23 cellular contexts compared by ENCODE assay signal in genomic region chr20:61639200-61639599, GRCh38.
A peak's percentile ranks its signal among the peaks of the same experiment; 100 is the strongest.
DNase-seq lines count a peak whose midpoint lies in the region; ATAC-seq, FAIRE-seq and TF ChIP-seq lines count a peak whose summit lies in the region.
"Had no signal": no experiment of that assay in that cellular context is flagged by ENCODE, and none has a peak within 500 bp of the region (broad histone marks: within the 10 kb centered on the region; RNA-seq: fewer than 3 reads in every experiment).

No MANE protein-coding gene starts in this region.

- H3K79me2 ChIP-seq in astrocyte (ENCODE audit: insufficient read depth, low read length) = no peaks in the 10 kb centered on the region

- 89% methylated on average over 3 of the region's 4 CpGs for WGBS in mesenchymal stem cell

- no peak overlapping the region for H2BK15ac ChIP-seq in mesenchymal stem cell (ENCODE audit: low read depth, poor library complexity, severe bottlenecking)

- no peak overlapping the region for H3K14ac ChIP-seq in mesenchymal stem cell (ENCODE audit: low read length in 2 of 2)

- no peak overlapping the region for H4K8ac ChIP-seq in mesenchymal stem cell (ENCODE audit: low read length)

- H2BK12ac ChIP-seq in mesenchymal stem cell (ENCODE audit: low read length in 2 of 2) = no peak overlapping the region

- no peaks in the 10 kb centered on the region for H3K79me1 ChIP-seq in mesenchymal stem cell (replicated peaks; ENCODE audit: low read length, poor library complexity, severe bottlenecking)

- H3K4me3 ChIP-seq in astrocyte (ENCODE audit: insufficient read depth, low read depth, low read length) (no peak overlapping the region), mesenchymal stem cell (ENCODE audit: insufficient read depth in 1 of 2, low read depth in 1 of 2, low read length in 2 of 2) (no peak overlapping the region), BE2C (ENCODE audit: low read depth, low read length) (no peak overlapping the region)
- H3K4me3 ChIP-seq: ascending aorta, colonic mucosa, upper lobe of right lung had no signal

- H3K27ac ChIP-seq in astrocyte (ENCODE audit: low read depth, low read length) (no peak overlapping the region), mesenchymal stem cell (ENCODE audit: low read length, poor library complexity, severe bottlenecking) (no peak overlapping the region)
- H3K27ac ChIP-seq: ascending aorta, colonic mucosa, upper lobe of right lung had no signal

- no peak overlapping the region for H2BK120ac ChIP-seq in mesenchymal stem cell (ENCODE audit: low read depth, low read length)

- no peak overlapping the region for H2AK5ac ChIP-seq in mesenchymal stem cell (ENCODE audit: low read length, severe bottlenecking)

- H3K18ac ChIP-seq in mesenchymal stem cell (ENCODE audit: low read depth in 1 of 2, low read length in 2 of 2) = no peak overlapping the region

- peak overlapping the region; percentile 28 for H3K9ac ChIP-seq in astrocyte (ENCODE audit: low read length)
- H3K9ac ChIP-seq in mesenchymal stem cell (ENCODE audit: low read length) = no peak overlapping the region

- H3K4me3 Mint-ChIP-seq in HFFc6 (no peak overlapping the region), astrocyte (ENCODE audit: unreplicated experiment) (no peak overlapping the region)
- H3K4me3 Mint-ChIP-seq: activated CD4-positive, alpha-beta memory T cell treated with anti-CD3 and anti-CD28 coated beads, Interleukin-2, amount 10 ng/mL, durations not matched to agents 7 days and 5 days; activated naive CD4-positive, alpha-beta T cell treated with anti-CD3 and anti-CD28 coated beads for 36 hours; activated T-cell treated with anti-CD3 and anti-CD28 coated beads, Interleukin-2, amount 50 U/mL, for 24 hours; CD4-positive, alpha-beta memory T cell; neural crest cell; T-helper 2 cell treated with Interferon-gamma antibody and Interleukin-4, amounts not matched to agents 5 μg/mL and 100 μg/mL, for 36 hours had no signal

- H2BK5ac ChIP-seq in mesenchymal stem cell (ENCODE audit: low read depth, low read length, poor library complexity, severe bottlenecking) = no peak overlapping the region

- H3K4me1 ChIP-seq in astrocyte (ENCODE audit: insufficient read depth, low read length) = peaks cover 22% of the 10 kb centered on the region
- peaks cover 7% of the 10 kb centered on the region for H3K4me1 ChIP-seq in mesenchymal stem cell (ENCODE audit: control insufficient read depth, insufficient read depth, low read depth, low read length)
- no peaks in the 10 kb centered on the region for H3K4me1 ChIP-seq in BE2C
- H3K4me1 ChIP-seq: ascending aorta, colonic mucosa, upper lobe of right lung had no signal

- H3K36me3 ChIP-seq in astrocyte (ENCODE audit: insufficient read depth, low read length) (no peaks in the 10 kb centered on the region), mesenchymal stem cell (ENCODE audit: control insufficient read depth in 1 of 2, insufficient read depth in 2 of 2, low read depth in 1 of 2, low read length in 2 of 2) (no peaks in the 10 kb centered on the region), BE2C (no peaks in the 10 kb centered on the region)
- H3K36me3 ChIP-seq: ascending aorta, colonic mucosa, upper lobe of right lung had no signal

- H3K9me3 Mint-ChIP-seq in HFFc6 = peaks cover 32% of the 10 kb centered on the region
- peaks cover 8% of the 10 kb centered on the region for H3K9me3 Mint-ChIP-seq in astrocyte (ENCODE audit: unreplicated experiment)
- H3K9me3 Mint-ChIP-seq: activated CD4-positive, alpha-beta memory T cell treated with anti-CD3 and anti-CD28 coated beads, Interleukin-2, amount 10 ng/mL, durations not matched to agents 7 days and 5 days; activated naive CD4-positive, alpha-beta T cell treated with anti-CD3 and anti-CD28 coated beads for 36 hours; activated T-cell treated with anti-CD3 and anti-CD28 coated beads, Interleukin-2, amount 50 U/mL, for 24 hours; neural crest cell; T-helper 2 cell treated with Interferon-gamma antibody and Interleukin-4, amounts not matched to agents 5 μg/mL and 100 μg/mL, for 36 hours had no signal

- H3K23ac ChIP-seq in mesenchymal stem cell (ENCODE audit: low read length in 2 of 2) = no peak overlapping the region

- H3K4me1 Mint-ChIP-seq in HFFc6 (ENCODE audit: low read depth) (peaks cover 17% of the 10 kb centered on the region), astrocyte (ENCODE audit: low read depth, unreplicated experiment) (peaks cover 7% of the 10 kb centered on the region)
- H3K4me1 Mint-ChIP-seq: activated CD4-positive, alpha-beta memory T cell treated with anti-CD3 and anti-CD28 coated beads, Interleukin-2, amount 10 ng/mL, durations not matched to agents 7 days and 5 days; CD4-positive, alpha-beta memory T cell had no signal

- no peak for FAIRE-seq in astrocyte (lab: Jason Lieb, UNC)
- FAIRE-seq: GM18507 had no signal

- H3K9me3 ChIP-seq in astrocyte (ENCODE audit: insufficient read depth, low read depth, low read length) (no peaks in the 10 kb centered on the region), mesenchymal stem cell (ENCODE audit: control insufficient read depth, low read length) (no peaks in the 10 kb centered on the region), BE2C (no peaks in the 10 kb centered on the region)
- H3K9me3 ChIP-seq: ascending aorta, colonic mucosa, upper lobe of right lung had no signal

- peak; percentile 22 for DNase-seq in AG08395 (ENCODE audit: low spot score)
- no peak for DNase-seq in HFFc6
- peak; percentile 30 for DNase-seq in astrocyte (ENCODE audit: low read depth)
- peak; percentile 4 for DNase-seq in mesenchymal stem cell
- no peak for DNase-seq in NCI-H1092 treated with DMSO at 0.1 percent for 48 hours (lab: John Stamatoyannopoulos, UW)
- DNase-seq in BE2C = no peak
- DNase-seq: ACHN; activated CD4-positive, alpha-beta memory T cell treated with anti-CD3 and anti-CD28 coated beads, Interleukin-2, amount 10 ng/mL, durations not matched to agents 7 days and 5 days; activated CD4-positive, CD25-positive, alpha-beta regulatory T cell; activated naive CD4-positive, alpha-beta T cell treated with anti-CD3 and anti-CD28 coated beads for 36 hours; activated T-cell treated with anti-CD3 and anti-CD28 coated beads, Interleukin-2, amount 50 U/mL, for 24 hours; CD4-positive, alpha-beta memory T cell; colonic mucosa; DMS53; NCI-H146; NCI-H774; upper lobe of right lung had no signal

- H4K20me1 ChIP-seq in astrocyte (ENCODE audit: insufficient read depth, low read length) = no peaks in the 10 kb centered on the region

- peaks cover 3% of the 10 kb centered on the region for H3K27me3 Mint-ChIP-seq in HFFc6 (ENCODE audit: insufficient read depth)
- peaks cover 34% of the 10 kb centered on the region for H3K27me3 Mint-ChIP-seq in astrocyte (ENCODE audit: low read depth, unreplicated experiment)
- H3K27me3 Mint-ChIP-seq: activated CD4-positive, alpha-beta memory T cell treated with anti-CD3 and anti-CD28 coated beads, Interleukin-2, amount 10 ng/mL, durations not matched to agents 7 days and 5 days; activated T-cell treated with anti-CD3 and anti-CD28 coated beads, Interleukin-2, amount 50 U/mL, for 24 hours had no signal

- H3K27me3 ChIP-seq in astrocyte (ENCODE audit: insufficient read depth, low read length) = no peaks in the 10 kb centered on the region
- H3K27me3 ChIP-seq in mesenchymal stem cell (ENCODE audit: control insufficient read depth in 1 of 2, insufficient read depth in 1 of 2, low read length in 2 of 2) = peaks cover 3 to 20% of the 10 kb centered on the region in 2 experiments
- H3K27me3 ChIP-seq in BE2C = no peaks in the 10 kb centered on the region
- H3K27me3 ChIP-seq: ascending aorta, colonic mucosa had no signal

- no peak for ATAC-seq in GM18519 (IDR thresholded peaks at IDR 0.05; ENCODE audit: low FRiP score, unreplicated experiment)
- ATAC-seq in GM18909 (IDR thresholded peaks at IDR 0.05; ENCODE audit: poor library complexity, unreplicated experiment) = no peak
- ATAC-seq: upper lobe of right lung had no signal

- H3K27ac Mint-ChIP-seq in HFFc6 (no peak overlapping the region), astrocyte (ENCODE audit: unreplicated experiment) (no peak overlapping the region)
- H3K27ac Mint-ChIP-seq: activated CD4-positive, alpha-beta memory T cell treated with anti-CD3 and anti-CD28 coated beads, Interleukin-2, amount 10 ng/mL, durations not matched to agents 7 days and 5 days; activated naive CD4-positive, alpha-beta T cell treated with anti-CD3 and anti-CD28 coated beads for 36 hours; activated T-cell treated with anti-CD3 and anti-CD28 coated beads, Interleukin-2, amount 50 U/mL, for 24 hours; CD4-positive, alpha-beta memory T cell; T-helper 2 cell treated with Interferon-gamma antibody and Interleukin-4, amounts not matched to agents 5 μg/mL and 100 μg/mL, for 36 hours had no signal

- H3K4me2 ChIP-seq in astrocyte (ENCODE audit: low read length) = peak overlapping the region; percentile 55
- H3K4me2 ChIP-seq in mesenchymal stem cell (ENCODE audit: low read length, poor library complexity, severe bottlenecking) = no peak overlapping the region

- peaks cover 6% of the 10 kb centered on the region; the same call in 1 of the 2 replicates for H3K36me3 Mint-ChIP-seq in HFFc6 (ENCODE audit: low read depth)
- peaks cover 1% of the 10 kb centered on the region for H3K36me3 Mint-ChIP-seq in astrocyte (ENCODE audit: low read depth, unreplicated experiment)
- H3K36me3 Mint-ChIP-seq: CD4-positive, alpha-beta memory T cell had no signal

- H4K91ac ChIP-seq in mesenchymal stem cell (ENCODE audit: low read length) = no peak overlapping the region

- no peak overlapping the region for H3K4ac ChIP-seq in mesenchymal stem cell (ENCODE audit: low read depth in 1 of 2, low read length in 2 of 2)

- H2AFZ ChIP-seq in astrocyte (ENCODE audit: low read depth, low read length) (no peak overlapping the region), mesenchymal stem cell (ENCODE audit: low read depth, low read length) (no peak overlapping the region)

- 0 out of 2 replicates have a peak, but pooled peaks have one; percentile 14 for TF ChIP-seq CTCF in HFFc6 (IDR thresholded peaks at IDR 0.05)
- TF ChIP-seq CTCF in astrocyte (IDR thresholded peaks at IDR 0.05; ENCODE audit: insufficient read depth, low read depth, low read length) = no peak
- TF ChIP-seq CTCF in BE2C (IDR thresholded peaks at IDR 0.05; ENCODE audit: low read depth, low read length) = no peak

Comparison
In these comparisons a context has a peak if more than half of its experiments do, and no peak if none do; other contexts are left out.
1. DNase-seq: peak in AG08395 (single experiment), astrocyte (single experiment) and mesenchymal stem cell (single experiment); none in HFFc6 (single experiment), NCI-H1092 treated with DMSO at 0.1 percent for 48 hours (single experiment) and BE2C (single experiment).